9 cellular contexts compared by ENCODE assay signal in the genomic region with DNA sequence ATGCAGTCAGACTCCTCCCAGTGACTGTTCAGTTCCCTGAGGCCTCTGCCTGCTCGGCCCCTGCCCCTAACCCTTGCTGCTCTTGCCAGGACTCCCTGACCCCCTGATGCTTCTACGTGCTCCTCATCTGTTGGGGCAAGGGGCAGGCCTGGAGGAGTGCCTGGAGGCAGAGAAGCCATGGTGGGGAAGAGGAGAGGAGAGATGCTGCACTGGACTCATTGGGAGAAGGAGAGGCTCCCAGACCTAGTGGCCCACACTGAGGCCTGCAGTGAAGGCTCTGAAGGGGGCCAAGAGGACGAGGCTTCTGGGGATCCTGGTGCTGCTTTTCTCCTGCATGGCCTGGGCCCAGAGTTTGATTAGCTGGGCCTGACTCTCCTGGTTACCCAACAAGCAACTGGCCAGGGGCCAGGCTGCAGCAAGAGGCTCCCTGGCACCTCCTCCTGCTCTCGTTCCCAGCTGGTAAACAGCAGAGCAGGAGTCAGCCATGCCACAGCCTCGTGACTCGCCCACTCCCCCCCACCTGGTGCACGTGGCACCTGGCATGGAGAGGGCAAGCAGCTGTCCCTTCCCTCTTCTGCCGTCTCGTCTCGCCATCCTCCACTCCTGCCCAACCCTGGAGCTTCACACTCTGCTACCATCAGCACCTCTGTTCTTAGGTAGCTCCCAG. TPM values are rescaled to one million over a fixed set of nuclear protein-coding genes. Genes with fewer than 3 reads are reported as not detected.
DNase-seq lines count a peak whose midpoint lies in the region; ATAC-seq and TF ChIP-seq lines count a peak whose summit lies in the region.
"Had no signal": no experiment of that assay in that cellular context is flagged by ENCODE, and none has a peak within 500 bp of the region (broad histone marks: within the 10 kb centered on the region; RNA-seq: fewer than 3 reads in every experiment).

No MANE protein-coding gene starts in this region.

- peak overlapping the region; percentile 43 for H3K4me2 ChIP-seq in BLaER1
- H3K4me2 ChIP-seq in trophoblast cell (ENCODE audit: low read length), result no peak overlapping the region

- no peak overlapping the region for H2BK5ac ChIP-seq in trophoblast cell (ENCODE audit: low read depth, low read length, poor library complexity)

- H3K9me3 ChIP-seq in BLaER1 (no peaks in the 10 kb centered on the region), MG63 (no peaks in the 10 kb centered on the region), trophoblast cell (ENCODE audit: insufficient read depth, low read depth, low read length) (no peaks in the 10 kb centered on the region)
- H3K9me3 ChIP-seq: SJSA1 had no signal

- H3K27me3 ChIP-seq in BLaER1 (peaks cover 15% of the 10 kb centered on the region), MG63 (no peaks in the 10 kb centered on the region), trophoblast cell (ENCODE audit: insufficient read depth, low read length) (no peaks in the 10 kb centered on the region)
- H3K27me3 ChIP-seq: SJSA1 had no signal

- H3K4me1 ChIP-seq in BLaER1, result peaks cover 98% of the 10 kb centered on the region
- peaks cover 4 to 5% of the 10 kb centered on the region in 2 experiments for H3K4me1 ChIP-seq in trophoblast cell (ENCODE audit: control insufficient read depth in 1 of 2, insufficient read depth in 2 of 2, low read length in 2 of 2)
- H3K4me1 ChIP-seq: SJSA1 had no signal

- H2AK5ac ChIP-seq in trophoblast cell (ENCODE audit: low read length), result no peak overlapping the region

- peaks cover 3% of the 10 kb centered on the region for H3K79me1 ChIP-seq in trophoblast cell (ENCODE audit: low read length)

- H4K12ac ChIP-seq in trophoblast cell (ENCODE audit: low read depth, low read length), result no peak overlapping the region

- H3K9ac ChIP-seq in BLaER1 (no peak overlapping the region; the same call in 1 of the 2 replicates), trophoblast cell (ENCODE audit: low read length) (no peak overlapping the region)

- H3K18ac ChIP-seq in trophoblast cell (ENCODE audit: low read length), result no peak overlapping the region

- no peaks in the 10 kb centered on the region for H3K36me3 ChIP-seq in BLaER1
- no peaks in the 10 kb centered on the region for H3K36me3 ChIP-seq in MG63
- H3K36me3 ChIP-seq in trophoblast cell (ENCODE audit: control insufficient read depth in 1 of 2, insufficient read depth in 2 of 2, low read length in 2 of 2), result no peaks in the 10 kb centered on the region
- H3K36me3 ChIP-seq: SJSA1 had no signal

- no peak overlapping the region for H3K14ac ChIP-seq in trophoblast cell (ENCODE audit: low read length)

- H3K4me3 ChIP-seq in BLaER1 (no peak overlapping the region), MG63 (no peak overlapping the region), cardiac fibroblast (replicated peaks in 1 of 2; ENCODE audit: low read depth in 2 of 2, low read length in 2 of 2) (no peak overlapping the region), trophoblast cell (ENCODE audit: low read depth, low read length) (no peak overlapping the region)
- H3K4me3 ChIP-seq: SJSA1 had no signal

- no peak overlapping the region for H2BK120ac ChIP-seq in trophoblast cell (ENCODE audit: insufficient read depth, low read length, poor library complexity)

- no peak overlapping the region for H3K27ac ChIP-seq in BLaER1
- H3K27ac ChIP-seq in trophoblast cell (ENCODE audit: low read depth, low read length), result no peak overlapping the region
- H3K27ac ChIP-seq: SJSA1 had no signal

- DNase-seq in MG63 (peak; percentile 79), cardiac fibroblast (ENCODE audit: low read depth in 2 of 2) (peak; percentile 53 to 84), midbrain (lab: John Stamatoyannopoulos, UW) (peak; percentile 65), GF-D8 (lab: John Stamatoyannopoulos, UW) (no peak), trophoblast cell (no peak)
- no peak for DNase-seq in stimulated activated CD4-positive, alpha-beta T cell treated with anti-CD3 and anti-CD28 coated beads, Interleukin-4, amount 100 ng/mL, for 24 hours

- no CpG with 5 or more reads among the region's 10 CpGs for WGBS in trophoblast cell (ENCODE audit: extremely low coverage, insufficient coverage, insufficient read length)

- H4K91ac ChIP-seq in trophoblast cell (ENCODE audit: low read depth, low read length), result no peak overlapping the region

- H4K8ac ChIP-seq in trophoblast cell (ENCODE audit: low read depth, low read length), result no peak overlapping the region

- no peaks in the 10 kb centered on the region for H3K79me2 ChIP-seq in trophoblast cell (ENCODE audit: control insufficient read depth, insufficient read depth, low read length, poor library complexity)

- no peak for TF ChIP-seq CTCF in cardiac fibroblast (IDR thresholded peaks at IDR 0.05; ENCODE audit: low read depth, low read length)

- H4K20me1 ChIP-seq in BLaER1, result peaks cover 5% of the 10 kb centered on the region

- H2BK12ac ChIP-seq in trophoblast cell (ENCODE audit: low read length), result no peak overlapping the region

- no peak for ATAC-seq in GM19023 (IDR thresholded peaks at IDR 0.05; ENCODE audit: unreplicated experiment)

- H2AFZ ChIP-seq in trophoblast cell (ENCODE audit: insufficient read depth, low read length, poor library complexity), result no peak overlapping the region

- H3K4ac ChIP-seq in trophoblast cell (ENCODE audit: low read depth, low read length), result no peak overlapping the region

- no peak overlapping the region for H3K23ac ChIP-seq in trophoblast cell (ENCODE audit: low read length)

RNA-seq across cellular contexts. Expression of gene RORC, which starts 0.8 kb away (rescaled TPM):
- 0.63 TPM in 1 of 2 replicates, not detected in the other for total RNA-seq in MG63 (2014; rRNA removed; shearing (Covaris generic); ENCODE audit: low replicate concordance)
- 0.03 TPM in 2 replicates for polyA plus RNA-seq in trophoblast cell (2013)
- total RNA-seq: SJSA1 had no signal

RNA-seq across cellular contexts. Expression of gene C2CD4D, which starts 7.2 kb away (rescaled TPM):
- not detected in 2 replicates for total RNA-seq in MG63 (2014; rRNA removed; shearing (Covaris generic); ENCODE audit: low replicate concordance)
- polyA plus RNA-seq in trophoblast cell (2013), result 1.8 and 2.0 TPM in 2 replicates
- total RNA-seq: SJSA1 had no signal

RNA-seq across cellular contexts. Expression of gene THEM5, which starts 21.1 kb away (rescaled TPM):
- total RNA-seq in MG63 (2014; rRNA removed; shearing (Covaris generic); ENCODE audit: low replicate concordance), result not detected in 2 replicates
- polyA plus RNA-seq in trophoblast cell (2013), result 9.2 and 11.3 TPM in 2 replicates
- total RNA-seq: SJSA1 had no signal

RNA-seq across cellular contexts. Expression of gene LINGO4, which starts 27.2 kb away (rescaled TPM):
- total RNA-seq in MG63 (2014; rRNA removed; shearing (Covaris generic); ENCODE audit: low replicate concordance), result not detected in 2 replicates
- not detected in 2 replicates for polyA plus RNA-seq in trophoblast cell (2013)
- total RNA-seq: SJSA1 had no signal

RNA-seq across cellular contexts. Expression of gene TDRKH, which starts 42.2 kb away (rescaled TPM):
- 14.1 and 23.5 TPM in 2 replicates for total RNA-seq in MG63 (2014; rRNA removed; shearing (Covaris generic); ENCODE audit: low replicate concordance)
- 6.6 and 7.2 TPM in 2 replicates for polyA plus RNA-seq in trophoblast cell (2013)

Comparison
In these comparisons a context has a peak if more than half of its experiments do, and no peak if none do; other contexts are left out.
1. DNase-seq: peak in MG63 (single experiment), cardiac fibroblast (2 of 2) and midbrain (single experiment); none in GF-D8 (single experiment), stimulated activated CD4-positive, alpha-beta T cell treated with anti-CD3 and anti-CD28 coated beads, Interleukin-4, amount 100 ng/mL, for 24 hours (single experiment) and trophoblast cell (0 of 2).